8 cellular contexts compared by ENCODE assay signal in genomic region chr10:32256613-32257437, GRCh38.
A peak's percentile ranks its signal among the peaks of the same experiment; 100 is the strongest.
DNase-seq lines count a peak whose midpoint lies in the region; ATAC-seq lines count a peak whose summit lies in the region.

No MANE protein-coding gene starts in this region.

- DNase-seq in EL (peak; percentile 57), NCI-H1417 (lab: John Stamatoyannopoulos, UW) (peak in 2 of 3 experiments; percentile 21 to 56), dermis microvascular lymphatic vessel endothelial cell (ENCODE audit: low read depth in 2 of 2) (peak; percentile 25 to 64), medulla oblongata (ENCODE audit: extremely low spot score) (peak; percentile 87), DMS79 treated with DMSO at 0.1 percent for 48 hours (lab: John Stamatoyannopoulos, UW) (no peak)
- peak; percentile 67 for DNase-seq in activated CD4-positive, alpha-beta T cell treated with anti-CD3 and anti-CD28 coated beads, Interleukin-2, amount 50 U/mL, for 1 hour
- peak; percentile 31 to 39 for DNase-seq in stimulated activated CD8-positive, alpha-beta memory T cell treated with anti-CD3 and anti-CD28 coated beads, Interleukin-15, amount 100 ng/mL, for 4 hours (ENCODE audit: low read depth in 2 of 2)

- ATAC-seq in GM21786 (IDR thresholded peaks at IDR 0.05; ENCODE audit: unreplicated experiment) = peak; percentile 68
